In the genomic region with DNA sequence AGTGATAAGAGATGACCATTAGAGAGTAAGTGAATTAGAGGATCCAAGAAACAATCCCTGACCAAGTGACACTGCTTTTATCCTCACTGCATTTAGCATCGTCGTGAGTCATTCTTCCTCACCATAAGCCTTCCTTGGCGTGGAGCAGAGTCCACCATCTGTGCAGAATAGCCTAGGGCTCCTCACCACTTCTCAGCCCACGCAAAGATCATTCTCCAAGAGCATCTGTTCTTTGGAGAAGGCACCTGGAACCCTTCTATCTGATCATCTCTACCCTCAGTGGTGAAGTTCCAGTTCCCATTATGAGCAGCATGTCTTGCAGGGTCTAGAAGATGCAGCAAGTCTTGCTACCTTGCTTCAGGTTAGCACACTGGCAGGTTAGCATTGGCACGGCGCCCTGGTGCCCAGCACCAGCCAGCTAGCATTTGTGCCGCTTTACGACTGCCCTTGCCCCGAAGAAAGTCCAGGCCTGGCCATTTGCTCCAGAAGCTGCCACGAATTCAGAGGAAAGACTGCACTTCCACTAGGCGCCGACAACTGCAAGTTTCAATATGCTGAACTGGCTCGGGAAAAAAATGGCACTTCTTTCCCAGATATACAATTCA, we compare ENCODE assay signal across 18 cellular contexts.
DNase-seq lines count a peak whose midpoint lies in the region; ATAC-seq and TF ChIP-seq lines count a peak whose summit lies in the region.
"Had no signal": no experiment of that assay in that cellular context is flagged by ENCODE, and none has a peak within 500 bp of the region (broad histone marks: within the 10 kb centered on the region; RNA-seq: fewer than 3 reads in every experiment).

No MANE protein-coding gene starts in this region.

- no peaks in the 10 kb centered on the region for H3K36me3 ChIP-seq in RWPE2 (ENCODE audit: low read depth)
- H3K36me3 ChIP-seq: SJSA1, tibial artery had no signal

- H3K9me3 ChIP-seq in RWPE2 (ENCODE audit: severe bottlenecking) = no peaks in the 10 kb centered on the region
- H3K9me3 ChIP-seq: tibial artery had no signal

- no peak overlapping the region for H3K27ac ChIP-seq in RWPE2 (ENCODE audit: poor library complexity, severe bottlenecking)
- H3K27ac ChIP-seq: SJSA1 had no signal

- H3K4me1 ChIP-seq in RWPE2 (ENCODE audit: insufficient read depth, poor library complexity, severe bottlenecking) = no peaks in the 10 kb centered on the region

- ATAC-seq in RWPE2 (ENCODE audit: low read depth) (0 out of 3 replicates have a peak, but pooled peaks have one; percentile 23), HG03442 (IDR thresholded peaks at IDR 0.05; ENCODE audit: unreplicated experiment) (no peak)
- ATAC-seq: stimulated activated effector memory CD8-positive, alpha-beta T cell treated with anti-CD3 and anti-CD28 coated beads, Interleukin-12 subunit alpha, Interleukin-12 subunit beta, amount 100 ng/mL, for 72 hours had no signal

- DNase-seq in GM03348 (ENCODE audit: low spot score) (peak; percentile 80), RWPE2 (ENCODE audit: low spot score) (no peak), fibroblast of peridontal ligament (ENCODE audit: extremely low read depth) (peak; percentile 17), pons (ENCODE audit: low spot score) (peak; percentile 20), SK-N-DZ (ENCODE audit: low spot score) (no peak), HK-2 (ENCODE audit: unreplicated experiment) (no peak)
- no peak for DNase-seq in central memory CD4-positive, alpha-beta T cell
- DNase-seq: activated CD4-positive, CD25-positive, alpha-beta regulatory T cell treated with anti-CD3 and anti-CD28 coated beads, Interleukin-2, amount 50 U/mL, for 72 hours; activated effector memory CD4-positive, alpha-beta T cell treated with anti-CD3 and anti-CD28 coated beads, Interleukin-2, amount 50 U/mL, for 16 hours; DMS153; immature natural killer cell; stimulated activated CD4-positive, alpha-beta T cell treated with anti-CD3 and anti-CD28 coated beads, Interleukin-12 subunit alpha, Interleukin-12 subunit beta, amount 100 ng/mL, for 4 hours; T-helper 9 cell; tibial artery had no signal

- no peak for TF ChIP-seq CTCF in RWPE2 (IDR thresholded peaks at IDR 0.05; ENCODE audit: poor library complexity, severe bottlenecking)

- no peak overlapping the region for H3K4me3 ChIP-seq in RWPE2 (ENCODE audit: severe bottlenecking)
- H3K4me3 ChIP-seq: lung, SJSA1, tibial artery had no signal

- H3K27me3 ChIP-seq in RWPE2 (ENCODE audit: insufficient read depth, poor library complexity, severe bottlenecking) = no peaks in the 10 kb centered on the region
- H3K27me3 ChIP-seq: SJSA1, tibial artery had no signal

Comparison
In these comparisons a context has a peak if more than half of its experiments do, and no peak if none do; other contexts are left out.
1. DNase-seq: peak in GM03348 (single experiment), fibroblast of peridontal ligament (single experiment) and pons (single experiment); none in RWPE2 (single experiment), SK-N-DZ (single experiment), central memory CD4-positive, alpha-beta T cell (single experiment) and HK-2 (single experiment).